ENCODE assay signal across 10 cellular contexts in the genomic region with DNA sequence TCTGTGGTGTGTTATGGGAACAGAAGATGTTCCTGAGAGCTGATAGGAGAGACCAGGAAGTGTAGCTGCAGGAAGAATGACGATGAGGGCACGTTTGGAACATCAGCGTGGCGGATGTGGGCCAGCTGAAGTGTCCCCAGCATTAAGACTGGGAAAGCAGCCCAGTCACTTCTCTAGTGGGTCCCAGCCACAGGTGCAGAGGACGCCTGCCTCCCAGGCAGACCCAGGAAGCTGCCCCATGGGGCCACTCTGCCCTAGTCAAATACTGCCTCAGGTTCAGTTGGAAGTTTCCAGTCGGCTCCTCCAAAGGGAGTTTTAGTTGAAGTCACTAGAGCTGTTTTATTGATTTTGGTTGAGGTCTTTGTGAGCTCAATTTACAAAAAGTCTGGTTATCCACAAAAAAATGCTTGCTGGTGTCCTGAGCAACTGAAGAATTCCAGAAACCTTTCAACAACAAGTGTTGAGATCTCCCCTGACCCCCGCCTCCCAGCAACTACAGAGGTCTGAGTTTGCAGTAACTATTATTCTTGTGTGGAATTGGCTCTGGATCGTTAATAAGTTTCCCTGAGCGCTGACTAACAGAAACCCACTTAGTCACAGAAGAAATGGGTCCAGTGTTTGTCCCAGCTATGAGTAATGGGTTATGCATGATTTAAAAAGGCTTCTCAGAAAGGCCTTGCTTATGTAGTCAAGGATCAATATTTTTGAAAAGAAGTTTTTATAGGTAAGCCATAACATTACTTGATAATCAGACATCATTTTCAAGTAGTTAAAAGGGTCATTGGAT.
A peak's percentile ranks its signal among the peaks of the same experiment; 100 is the strongest.
DNase-seq lines count a peak whose midpoint lies in the region; ATAC-seq, FAIRE-seq and TF ChIP-seq lines count a peak whose summit lies in the region.
"Had no signal": no experiment of that assay in that cellular context is flagged by ENCODE, and none has a peak within 500 bp of the region (broad histone marks: within the 10 kb centered on the region; RNA-seq: fewer than 3 reads in every experiment).

No MANE protein-coding gene starts in this region.

- peaks cover 64% of the 10 kb centered on the region for H3K4me1 Mint-ChIP-seq in type B pancreatic cell (ENCODE audit: unreplicated experiment)

- TF ChIP-seq CTCF in bronchial epithelial cell (IDR thresholded peaks at IDR 0.05; ENCODE audit: insufficient read depth, low read length, severe bottlenecking) (no peak), left lung (IDR thresholded peaks at IDR 0.05) (no peak), type B pancreatic cell (conservative IDR thresholded peaks at IDR 0.05) (no peak)

- no peaks in the 10 kb centered on the region for H3K27me3 Mint-ChIP-seq in type B pancreatic cell

- FAIRE-seq in bronchial epithelial cell (lab: Jason Lieb, UNC) = no peak
- FAIRE-seq: K562 had no signal

- H3K4me3 ChIP-seq in bronchial epithelial cell (ENCODE audit: low read depth, low read length) (no peak overlapping the region), left lung (no peak overlapping the region)
- H3K4me3 ChIP-seq: K562 had no signal

- no peaks in the 10 kb centered on the region for H3K9me3 ChIP-seq in left lung

- H3K36me3 ChIP-seq in bronchial epithelial cell (ENCODE audit: control insufficient read depth, insufficient read depth, low read length) (peaks cover 11% of the 10 kb centered on the region), left lung (peaks cover 0 to 10% of the 10 kb centered on the region in 2 donors)

- DNase-seq in LHCN-M2 (ENCODE audit: low read depth) (peak; percentile 85), bronchial epithelial cell (ENCODE audit: low read depth) (peak; percentile 93), left lung (peak in 1 of 2 donors; percentile 57), type B pancreatic cell (ENCODE audit: extremely low spot score, unreplicated experiment) (no peak), H4 (ENCODE audit: low spot score) (no peak), NCI-H2196 (lab: John Stamatoyannopoulos, UW; ENCODE audit: unreplicated experiment) (no peak), DMS 273 treated with DMSO at 0.1 percent for 48 hours (lab: John Stamatoyannopoulos, UW) (no peak)
- no peak for DNase-seq in activated CD4-positive, alpha-beta T cell treated with anti-CD3 and anti-CD28 coated beads for 1 hour
- DNase-seq: activated CD4-positive, CD25-positive, alpha-beta regulatory T cell treated with anti-CD3 and anti-CD28 coated beads, Interleukin-2, amount 50 U/mL, for 72 hours had no signal

- H3K27me3 ChIP-seq in bronchial epithelial cell (ENCODE audit: control insufficient read depth, insufficient read depth, low read length) = no peaks in the 10 kb centered on the region
- H3K27me3 ChIP-seq in left lung = no peaks in the 10 kb centered on the region

- H3K36me3 Mint-ChIP-seq in type B pancreatic cell = peaks cover 49% of the 10 kb centered on the region

- peaks cover 36 to 70% of the 10 kb centered on the region in 2 donors for H3K4me1 ChIP-seq in left lung

- no peaks in the 10 kb centered on the region for H3K9me3 Mint-ChIP-seq in type B pancreatic cell

- H3K4me3 Mint-ChIP-seq in type B pancreatic cell = peak overlapping the region; percentile 44

- peak overlapping the region; percentile 24 to 76 for H3K27ac ChIP-seq in left lung

- intact Hi-C loops in left lung (cut with DNase I) = no loop called here

- H3K27ac Mint-ChIP-seq in type B pancreatic cell = peak overlapping the region; percentile 91

- ATAC-seq in left lung = peak; percentile 51

Comparison
In these comparisons a context has a peak if more than half of its experiments do, and no peak if none do; other contexts are left out.
1. DNase-seq: peak in LHCN-M2 (single experiment) and bronchial epithelial cell (single experiment); none in type B pancreatic cell (single experiment), H4 (single experiment), NCI-H2196 (single experiment), activated CD4-positive, alpha-beta T cell treated with anti-CD3 and anti-CD28 coated beads for 1 hour (single experiment) and DMS 273 treated with DMSO at 0.1 percent for 48 hours (single experiment).